8 cellular contexts compared by ENCODE assay signal in genomic region chr3:142028174-142028833, GRCh38.
DNase-seq lines count a peak whose midpoint lies in the region; ATAC-seq, FAIRE-seq and TF ChIP-seq lines count a peak whose summit lies in the region.

No MANE protein-coding gene starts in this region.

- peak overlapping the region; percentile 23 to 28 for H3K4me3 ChIP-seq in body of pancreas
- peak overlapping the region; percentile 91 for H3K4me3 ChIP-seq in iPS-18a (ENCODE audit: low read length)
- H3K4me3 ChIP-seq in skeletal muscle cell (ENCODE audit: low read depth, low read length) = peak overlapping the region; percentile 59

- H3K9me3 ChIP-seq in body of pancreas (no peaks in the 10 kb centered on the region), iPS-18a (ENCODE audit: control insufficient read depth, low read depth, low read length) (no peaks in the 10 kb centered on the region)

- TF ChIP-seq POLR2A in GM12892 (IDR thresholded peaks at IDR 0.05; ENCODE audit: low read depth, low read length) (no peak), body of pancreas (IDR thresholded peaks at IDR 0.05) (peak in 2 of 3 donors; percentile 11 to 30)

- DNase-seq in AG20443 (ENCODE audit: low spot score) (peak; percentile 51), GM12892 (ENCODE audit: insufficient read length) (no peak), NCI-H774 (lab: John Stamatoyannopoulos, UW) (peak; percentile 10), body of pancreas (peak; percentile 20 to 59 (median 45)), skeletal muscle cell (ENCODE audit: low read depth) (peak; percentile 53)

- whole genome bisulfite sequencing in body of pancreas, 2 donors = 2 to 5% methylated on average over 4 of the region's 4 CpGs

- intact Hi-C loops in body of pancreas (cut with DNase I) = no loop called here

- H3K36me3 ChIP-seq in body of pancreas (replicated peaks in 1 of 2; ENCODE audit: insufficient read depth in 1 of 2, low read depth in 2 of 2) = no peaks in the 10 kb centered on the region
- H3K36me3 ChIP-seq in iPS-18a (ENCODE audit: control insufficient read depth, low read depth, low read length) = no peaks in the 10 kb centered on the region

- ATAC-seq in HG03103 (IDR thresholded peaks at IDR 0.05; ENCODE audit: low read depth, unreplicated experiment) (peak; percentile 67), body of pancreas (peak; percentile 89), HG03039 (IDR thresholded peaks at IDR 0.05; ENCODE audit: unreplicated experiment) (no peak)

- H3K27me3 ChIP-seq in body of pancreas = no peaks in the 10 kb centered on the region
- no peaks in the 10 kb centered on the region for H3K27me3 ChIP-seq in iPS-18a (ENCODE audit: control insufficient read depth, insufficient read depth, low read length)

- H3K9ac ChIP-seq in iPS-18a (ENCODE audit: low read length) = peak overlapping the region; percentile 70

- peak; percentile 93 for FAIRE-seq in GM12892 (lab: Jason Lieb, UNC)

- peaks cover 4% of the 10 kb centered on the region for H3K4me1 ChIP-seq in body of pancreas
- peaks cover 11% of the 10 kb centered on the region for H3K4me1 ChIP-seq in iPS-18a (ENCODE audit: control insufficient read depth, low read depth, low read length)

- TF ChIP-seq CTCF in body of pancreas (IDR thresholded peaks at IDR 0.05) = peak in 4 of 7 experiments; percentile 37 to 44 (median 40)

- H3K27ac ChIP-seq in body of pancreas (peak overlapping the region in 2 of 4 donors; percentile 47 to 54), iPS-18a (ENCODE audit: low read length) (peak overlapping the region; percentile 76)

Comparison
In these comparisons a context has a peak if more than half of its experiments do, and no peak if none do; other contexts are left out.
1. H3K4me3 ChIP-seq: peak in every context shown above with its lines; median percentile 91 in iPS-18a; 59 in skeletal muscle cell; 26 in body of pancreas.